Comparison of ENCODE assay signal across 19 cellular contexts in the genomic region with DNA sequence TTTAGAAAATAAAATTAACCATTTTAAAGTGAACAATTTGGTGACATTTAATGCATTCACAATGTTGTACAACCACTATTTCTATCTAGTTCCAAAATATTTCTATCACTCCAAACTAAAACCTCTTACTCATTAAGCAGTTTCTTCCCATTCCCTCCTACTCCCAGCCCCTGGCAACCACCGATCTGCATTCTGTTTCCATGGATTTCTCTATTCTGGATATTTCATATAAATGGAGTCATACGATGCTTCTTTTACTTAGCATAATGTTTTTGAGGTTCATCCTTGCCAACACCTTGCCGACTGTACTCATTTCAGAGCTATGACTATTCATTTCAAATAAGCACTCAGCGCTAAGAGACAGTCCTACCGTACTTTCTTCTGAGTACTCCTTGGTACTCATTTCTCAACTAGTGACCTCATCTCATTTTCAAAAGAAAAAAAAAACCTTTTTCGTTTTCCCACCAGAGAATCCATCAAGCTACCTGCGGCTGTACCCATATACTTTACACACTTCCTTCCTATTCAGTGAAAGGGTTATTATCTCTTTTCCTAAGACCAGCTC.
DNase-seq lines count a peak whose midpoint lies in the region; ATAC-seq and TF ChIP-seq lines count a peak whose summit lies in the region.
"Had no signal": no experiment of that assay in that cellular context is flagged by ENCODE, and none has a peak within 500 bp of the region (broad histone marks: within the 10 kb centered on the region; RNA-seq: fewer than 3 reads in every experiment).

No MANE protein-coding gene starts in this region.

- H3K27me3 Mint-ChIP-seq in activated CD4-positive, alpha-beta memory T cell treated with anti-CD3 and anti-CD28 coated beads for 36 hours, result no peaks in the 10 kb centered on the region
- no peaks in the 10 kb centered on the region for H3K27me3 Mint-ChIP-seq in activated CD4-positive, alpha-beta memory T cell treated with anti-CD3 and anti-CD28 coated beads, Interleukin-2, amount 10 ng/mL, durations not matched to agents 7 days and 5 days
- no peaks in the 10 kb centered on the region for H3K27me3 Mint-ChIP-seq in effector memory CD8-positive, alpha-beta T cell
- H3K27me3 Mint-ChIP-seq: type B pancreatic cell had no signal

- no peaks in the 10 kb centered on the region for H3K4me1 ChIP-seq in testis
- H3K4me1 ChIP-seq in transverse colon, result no peaks in the 10 kb centered on the region
- no peaks in the 10 kb centered on the region; a peak in 1 of 4 replicates for H3K4me1 ChIP-seq in SK-N-SH (ENCODE audit: control insufficient read depth in 1 of 2, insufficient read depth in 2 of 2, low read depth in 1 of 2, low read length in 1 of 2)
- H3K4me1 ChIP-seq: A549, left lung had no signal

- no peaks in the 10 kb centered on the region for H3F3A ChIP-seq in SK-N-SH (replicated peaks; ENCODE audit: insufficient read depth)

- H3K27ac ChIP-seq in testis (no peak overlapping the region), transverse colon (no peak overlapping the region), SK-N-SH (ENCODE audit: low read depth in 2 of 2, low read length in 1 of 2) (no peak overlapping the region)
- H3K27ac ChIP-seq: A549, left lung, ovary had no signal

- H3K9me3 Mint-ChIP-seq in activated CD4-positive, alpha-beta memory T cell treated with anti-CD3 and anti-CD28 coated beads for 36 hours, result no peaks in the 10 kb centered on the region
- peaks cover 2% of the 10 kb centered on the region for H3K9me3 Mint-ChIP-seq in activated CD4-positive, alpha-beta memory T cell treated with anti-CD3 and anti-CD28 coated beads, Interleukin-2, amount 10 ng/mL, durations not matched to agents 7 days and 5 days
- H3K9me3 Mint-ChIP-seq in effector memory CD8-positive, alpha-beta T cell, result no peaks in the 10 kb centered on the region
- H3K9me3 Mint-ChIP-seq: GM23338, type B pancreatic cell had no signal

- H3K4me3 Mint-ChIP-seq in activated CD4-positive, alpha-beta memory T cell treated with anti-CD3 and anti-CD28 coated beads for 36 hours, result no peak overlapping the region
- H3K4me3 Mint-ChIP-seq in activated CD4-positive, alpha-beta memory T cell treated with anti-CD3 and anti-CD28 coated beads, Interleukin-2, amount 10 ng/mL, durations not matched to agents 7 days and 5 days, result no peak overlapping the region
- H3K4me3 Mint-ChIP-seq in effector memory CD8-positive, alpha-beta T cell, result no peak overlapping the region
- H3K4me3 Mint-ChIP-seq: GM23338, type B pancreatic cell had no signal

- TF ChIP-seq POLR2A in testis (IDR thresholded peaks at IDR 0.05), result no peak
- no peak for TF ChIP-seq POLR2A in transverse colon (IDR thresholded peaks at IDR 0.05)

- H3K79me2 ChIP-seq in SK-N-SH (ENCODE audit: insufficient read depth), result no peaks in the 10 kb centered on the region

- H3K4me3 ChIP-seq in testis (no peak overlapping the region), transverse colon (no peak overlapping the region), SK-N-SH (ENCODE audit: low read depth in 2 of 2, low read length in 1 of 2) (no peak overlapping the region)
- H3K4me3 ChIP-seq: A549, GM23338, left lung, ovary had no signal

- CTCF ChIA-PET in activated CD4-positive, alpha-beta memory T cell treated with anti-CD3 and anti-CD28 coated beads for 36 hours (lab: Charles Lee), result interaction anchor here (0.6 to 1.6 kb wide), 3 partner anchors 10 to 328 kb away, joined by 3 to 4 read pairs (median 4); no protein-coding TSS in a partner anchor
- CTCF ChIA-PET in activated CD4-positive, alpha-beta memory T cell treated with anti-CD3 and anti-CD28 coated beads, Interleukin-2, amount 10 ng/mL, durations not matched to agents 7 days and 5 days (lab: Charles Lee), result interaction anchor here (1.4 kb wide), 1 partner anchor 17 kb away, joined by 3 read pairs; no protein-coding TSS in a partner anchor
- CTCF ChIA-PET in SK-N-SH (lab: Yijun Ruan, JAX), result interaction anchor here (1.3 to 1.4 kb wide), 2 partner anchors 41 to 55 kb away, joined by 3 to 4 read pairs; no protein-coding TSS in a partner anchor

- peaks cover 20% of the 10 kb centered on the region for H3K4me1 Mint-ChIP-seq in activated CD4-positive, alpha-beta memory T cell treated with anti-CD3 and anti-CD28 coated beads for 36 hours (ENCODE audit: low read depth)
- peaks cover 32% of the 10 kb centered on the region for H3K4me1 Mint-ChIP-seq in activated CD4-positive, alpha-beta memory T cell treated with anti-CD3 and anti-CD28 coated beads, Interleukin-2, amount 10 ng/mL, durations not matched to agents 7 days and 5 days
- H3K4me1 Mint-ChIP-seq in effector memory CD8-positive, alpha-beta T cell (ENCODE audit: low read depth in 2 of 2), result peaks cover 8 to 28% of the 10 kb centered on the region in 2 donors

- in situ Hi-C loops in transverse colon (cut with MboI; ENCODE audit: low pct_ligation_motif_present in 1 of 4, low pct_unique_long_range_greater_than_20kb in 1 of 4, low sequenced_read_pairs in 3 of 4), result no loop called here

- H3K36me3 ChIP-seq in testis (ENCODE audit: low read depth, missing control alignments) (no peaks in the 10 kb centered on the region), transverse colon (peaks cover 0 to 15% (median 4%) of the 10 kb centered on the region in 4 donors), SK-N-SH (replicated peaks in 1 of 2; ENCODE audit: control insufficient read depth in 1 of 2, insufficient read depth in 2 of 2, low read length in 1 of 2) (peaks cover 2 to 7% of the 10 kb centered on the region in 2 experiments)
- H3K36me3 ChIP-seq: ovary had no signal

- H3K9me3 ChIP-seq in testis (no peaks in the 10 kb centered on the region), transverse colon (no peaks in the 10 kb centered on the region), SK-N-SH (no peaks in the 10 kb centered on the region)
- H3K9me3 ChIP-seq: A549, left lung, ovary had no signal

- DNase-seq in activated CD4-positive, alpha-beta memory T cell treated with anti-CD3 and anti-CD28 coated beads for 36 hours, result peak; percentile 42
- no peak for DNase-seq in activated CD4-positive, alpha-beta memory T cell treated with anti-CD3 and anti-CD28 coated beads, Interleukin-2, amount 10 ng/mL, durations not matched to agents 7 days and 5 days
- DNase-seq in effector memory CD8-positive, alpha-beta T cell, result no peak
- no peak for DNase-seq in testis
- no peak for DNase-seq in transverse colon
- DNase-seq in SK-N-SH, result no peak
- DNase-seq: activated CD8-positive, alpha-beta memory T cell treated with anti-CD3 and anti-CD28 coated beads, Interleukin-2, amount 50 U/mL, for 4 hours; amniotic stem cell; left lung; NCI-H1092 treated with DMSO at 0.1 percent for 48 hours; NCI-H2171; NCI-H82; ovary; SW 1271 had no signal

- WGBS in testis, 2 donors, result 96% methylated on average over 7 of the region's 7 CpGs
- 76 to 94% methylated on average over 7 of the region's 7 CpGs for WGBS in transverse colon (ENCODE audit: low coverage in 1 of 2), 2 donors
- 74% methylated on average over 7 of the region's 7 CpGs for WGBS in SK-N-SH (ENCODE audit: low lambda C conversion rate)

- TF ChIP-seq RAD21 in SK-N-SH (IDR thresholded peaks at IDR 0.05; ENCODE audit: low read length), result no peak

- intact Hi-C loops in activated CD4-positive, alpha-beta memory T cell treated with anti-CD3 and anti-CD28 coated beads for 36 hours (cut with micrococcal nuclease), result loop anchor here (1.0 to 5.0 kb wide), 9 partner anchors 11 to 413 kb away; no protein-coding TSS in a partner anchor
- intact Hi-C loops in testis (cut with DNase I; ENCODE audit: low total_unique reads), result no loop called here
- intact Hi-C loops in transverse colon (cut with DNase I; ENCODE audit: low total_unique reads), result no loop called here

- peak overlapping the region; percentile 21 for H3K27ac Mint-ChIP-seq in activated CD4-positive, alpha-beta memory T cell treated with anti-CD3 and anti-CD28 coated beads for 36 hours
- H3K27ac Mint-ChIP-seq in activated CD4-positive, alpha-beta memory T cell treated with anti-CD3 and anti-CD28 coated beads, Interleukin-2, amount 10 ng/mL, durations not matched to agents 7 days and 5 days, result no peak overlapping the region
- peak overlapping the region; percentile 18 to 89 for H3K27ac Mint-ChIP-seq in effector memory CD8-positive, alpha-beta T cell
- H3K27ac Mint-ChIP-seq: GM23338, type B pancreatic cell had no signal

- TF ChIP-seq EP300 in transverse colon (IDR thresholded peaks at IDR 0.05; ENCODE audit: low read depth) (no peak), SK-N-SH (IDR thresholded peaks at IDR 0.05; ENCODE audit: borderline replicate concordance in 1 of 2, low read depth in 1 of 2, low read length in 1 of 2) (no peak)

- POLR2A ChIA-PET in activated CD4-positive, alpha-beta memory T cell treated with anti-CD3 and anti-CD28 coated beads for 36 hours (lab: Charles Lee), result interaction anchor here (0.6 to 0.9 kb wide), 4 partner anchors 16 to 1715 kb away, joined by 3 read pairs; no protein-coding TSS in a partner anchor
- POLR2A ChIA-PET in activated CD4-positive, alpha-beta memory T cell treated with anti-CD3 and anti-CD28 coated beads, Interleukin-2, amount 10 ng/mL, durations not matched to agents 7 days and 5 days (lab: Charles Lee), result no interaction called here
- POLR2A ChIA-PET in SK-N-SH (lab: Yijun Ruan, JAX), result no interaction called here

- no peaks in the 10 kb centered on the region for H3K9me2 ChIP-seq in SK-N-SH

- no peaks in the 10 kb centered on the region for H4K20me1 ChIP-seq in SK-N-SH (ENCODE audit: insufficient read depth)

- peaks cover 40% of the 10 kb centered on the region for H3K36me3 Mint-ChIP-seq in activated CD4-positive, alpha-beta memory T cell treated with anti-CD3 and anti-CD28 coated beads for 36 hours
- H3K36me3 Mint-ChIP-seq in activated CD4-positive, alpha-beta memory T cell treated with anti-CD3 and anti-CD28 coated beads, Interleukin-2, amount 10 ng/mL, durations not matched to agents 7 days and 5 days (ENCODE audit: low read depth), result peaks cover 75% of the 10 kb centered on the region
- H3K36me3 Mint-ChIP-seq in effector memory CD8-positive, alpha-beta T cell (ENCODE audit: insufficient read depth), result peaks cover 84% of the 10 kb centered on the region

- H3K27me3 ChIP-seq in testis, result no peaks in the 10 kb centered on the region
- no peaks in the 10 kb centered on the region for H3K27me3 ChIP-seq in transverse colon
- H3K27me3 ChIP-seq in SK-N-SH (ENCODE audit: insufficient read depth), result no peaks in the 10 kb centered on the region
- H3K27me3 ChIP-seq: left lung, ovary had no signal

- TF ChIP-seq CTCF in testis (IDR thresholded peaks at IDR 0.05) (no peak), transverse colon (IDR thresholded peaks at IDR 0.05) (no peak), SK-N-SH (IDR thresholded peaks at IDR 0.05) (no peak)

- no peak overlapping the region for H3K9ac ChIP-seq in SK-N-SH

- H2AFZ ChIP-seq in SK-N-SH (ENCODE audit: low read depth), result no peak overlapping the region
- H2AFZ ChIP-seq: GM23338 had no signal

- ATAC-seq in GM18508 (IDR thresholded peaks at IDR 0.05; ENCODE audit: insufficient read depth, unreplicated experiment) (peak; percentile 68), HG02885 (IDR thresholded peaks at IDR 0.05; ENCODE audit: poor library complexity, unreplicated experiment) (peak; percentile 79)
- ATAC-seq in effector memory CD8-positive, alpha-beta T cell (replicated peaks), result no peak
- ATAC-seq: A549, GM23338, left lung had no signal

- no peak overlapping the region for H3K4me2 ChIP-seq in SK-N-SH
- H3K4me2 ChIP-seq: A549, GM23338 had no signal

TF ChIP-seq in SK-N-SH, 30 proteins besides CTCF, POLR2A, EP300 and RAD21 (continues in another document):
- no peak for TF ChIP-seq NFIC (IDR thresholded peaks at IDR 0.05; ENCODE audit: borderline replicate concordance)
